8 cellular contexts compared by ENCODE assay signal in the genomic region with DNA sequence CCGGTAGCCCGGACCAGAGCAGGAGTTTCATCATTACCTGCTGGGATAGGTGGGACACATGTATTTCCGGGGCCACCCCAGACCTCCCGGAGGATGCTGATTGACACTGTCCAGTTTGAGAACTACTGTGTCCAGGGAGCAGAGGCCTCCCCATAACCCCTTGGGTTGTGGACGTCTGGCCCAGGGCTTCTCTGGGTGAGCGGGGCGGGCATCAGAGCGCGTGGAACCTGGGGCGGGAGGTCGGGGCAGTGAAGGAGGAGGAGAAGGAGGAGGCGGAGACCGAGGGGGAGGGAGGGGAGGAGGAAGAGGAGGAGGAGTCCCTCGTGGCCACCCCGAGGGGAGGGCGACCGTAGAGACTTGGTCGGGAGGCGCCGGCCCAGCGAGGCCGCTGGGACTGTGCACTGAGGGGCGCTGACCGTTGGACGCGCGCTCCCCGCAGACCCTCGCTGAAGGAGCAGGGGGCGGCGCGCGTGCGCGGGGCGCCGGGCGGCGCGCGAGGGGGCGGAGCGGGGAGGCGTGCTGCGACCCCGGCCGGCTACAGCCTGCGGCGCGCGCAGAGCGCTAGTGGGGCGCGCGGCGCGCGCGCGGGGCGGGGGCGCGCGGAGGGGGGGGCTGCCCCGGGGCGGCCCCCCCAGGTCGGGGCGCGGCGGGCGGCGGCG. TPM values are rescaled to one million over a fixed set of nuclear protein-coding genes. Genes with fewer than 3 reads are reported as not detected.
A peak's percentile ranks its signal among the peaks of the same experiment; 100 is the strongest.
DNase-seq lines count a peak whose midpoint lies in the region; ATAC-seq and TF ChIP-seq lines count a peak whose summit lies in the region.

GRK3 (plus strand) TSS at position 356 of the 659 bp plus-strand sequence. CDS start 366 bp downstream, outside the sequence.

- H3K4me3 ChIP-seq in Peyer's patch = peak within 1 kb of the TSS; percentile 67 to 90 (median 83)
- H3K4me3 ChIP-seq in gastroesophageal sphincter = peak within 1 kb of the TSS; percentile 76 to 83
- peak within 1 kb of the TSS; percentile 77 to 83 for H3K4me3 ChIP-seq in tibial artery

- TF ChIP-seq POLR2A in Peyer's patch (IDR thresholded peaks at IDR 0.05) (no peak), gastroesophageal sphincter (IDR thresholded peaks at IDR 0.05) (no peak)

- ATAC-seq in HG03196 (IDR thresholded peaks at IDR 0.05; ENCODE audit: unreplicated experiment) = peak; percentile 45
- peak; percentile 86 for ATAC-seq in gastroesophageal sphincter
- ATAC-seq in omental fat pad (ENCODE audit: low FRiP score) = peak; percentile 81

- peak within 1 kb of the TSS; percentile 57 to 90 (median 68) for H3K27ac ChIP-seq in Peyer's patch
- H3K27ac ChIP-seq in gastroesophageal sphincter = peak within 1 kb of the TSS in 3 of 4 donors; percentile 73 to 83 (median 73)
- peak within 1 kb of the TSS; percentile 61 to 63 for H3K27ac ChIP-seq in tibial artery

- H3K9me3 ChIP-seq in Peyer's patch = no peaks in the 10 kb centered on the region
- no peaks in the 10 kb centered on the region for H3K9me3 ChIP-seq in gastroesophageal sphincter
- no peaks in the 10 kb centered on the region for H3K9me3 ChIP-seq in tibial artery

- H3K27me3 ChIP-seq in Peyer's patch = no peaks in the 10 kb centered on the region
- no peaks in the 10 kb centered on the region for H3K27me3 ChIP-seq in gastroesophageal sphincter
- H3K27me3 ChIP-seq in tibial artery = no peaks in the 10 kb centered on the region

- H3K36me3 ChIP-seq in Peyer's patch (no peaks in the 10 kb centered on the region), gastroesophageal sphincter (no peaks in the 10 kb centered on the region), tibial artery (no peaks in the 10 kb centered on the region)

- 3% methylated on average over 15 of the region's 73 CpGs; no CpG with 5 or more reads in 1 of the 2 donors for WGBS in gastroesophageal sphincter (ENCODE audit: low coverage in 1 of 2), 2 donors

- peak; percentile 42 for DNase-seq in NCI-H345 (lab: John Stamatoyannopoulos, UW)
- no peak for DNase-seq in NCI-H345 treated with DMSO at 0.1 percent for 48 hours (lab: John Stamatoyannopoulos, UW; ENCODE audit: unreplicated experiment)
- DNase-seq in Peyer's patch = peak; percentile 61 to 87 (median 79)
- DNase-seq in activated effector memory CD4-positive, alpha-beta T cell treated with anti-CD3 and anti-CD28 coated beads, Interleukin-2, amount 50 U/mL, for 16 hours = peak; percentile 84
- DNase-seq in omental fat pad (ENCODE audit: low spot score) = peak; percentile 27
- peak; percentile 65 to 85 for DNase-seq in tibial artery

- peaks cover 0 to 3% (median 0%) of the 10 kb centered on the region in 4 donors for H3K4me1 ChIP-seq in Peyer's patch
- peaks cover 0 to 29% (median 5%) of the 10 kb centered on the region in 3 donors for H3K4me1 ChIP-seq in gastroesophageal sphincter
- H3K4me1 ChIP-seq in tibial artery = peaks cover 0 to 22% (median 14%) of the 10 kb centered on the region in 4 donors

- intact Hi-C loops in tibial artery (cut with DNase I; ENCODE audit: low total_unique reads) = no loop called here

- no peak for TF ChIP-seq CTCF in Peyer's patch (IDR thresholded peaks at IDR 0.05)
- no peak for TF ChIP-seq CTCF in gastroesophageal sphincter (IDR thresholded peaks at IDR 0.05)
- no peak for TF ChIP-seq CTCF in omental fat pad (IDR thresholded peaks at IDR 0.05)
- TF ChIP-seq CTCF in tibial artery (IDR thresholded peaks at IDR 0.05) = no peak

- no peak for TF ChIP-seq EP300 in gastroesophageal sphincter (IDR thresholded peaks at IDR 0.05)

RNA-seq across cellular contexts. Expression of gene GRK3, which starts in this region (rescaled TPM):
- total RNA-seq in Peyer's patch (10 to 100 TPM in 1 of 4 donors, 1 to 10 TPM in 3; 2.0 to 12.4 (median 3.6) TPM), gastroesophageal sphincter (1 to 10 TPM; 3.9 to 7.8 (median 4.5) TPM), omental fat pad (10 to 100 TPM; 17.2 to 45.1 (median 27.1) TPM)
